ENCODE assay signal across 7 cellular contexts in genomic region chr5:29170609-29171008, GRCh38.
"Had no signal": no experiment of that assay in that cellular context is flagged by ENCODE, and none has a peak within 500 bp of the region (broad histone marks: within the 10 kb centered on the region; RNA-seq: fewer than 3 reads in every experiment).

No MANE protein-coding gene starts in this region.

- H3K4me3 ChIP-seq: K562 had no signal

- ATAC-seq: HepG2, K562 had no signal

- FAIRE-seq: HepG2, HTR-8/SVneo, K562 had no signal

- H3K27ac ChIP-seq: HL-60 had no signal

- DNase-seq: IMR-90, KBM-7, KG1 had no signal
